Comparison of ENCODE assay signal across 18 cellular contexts in the genomic region with DNA sequence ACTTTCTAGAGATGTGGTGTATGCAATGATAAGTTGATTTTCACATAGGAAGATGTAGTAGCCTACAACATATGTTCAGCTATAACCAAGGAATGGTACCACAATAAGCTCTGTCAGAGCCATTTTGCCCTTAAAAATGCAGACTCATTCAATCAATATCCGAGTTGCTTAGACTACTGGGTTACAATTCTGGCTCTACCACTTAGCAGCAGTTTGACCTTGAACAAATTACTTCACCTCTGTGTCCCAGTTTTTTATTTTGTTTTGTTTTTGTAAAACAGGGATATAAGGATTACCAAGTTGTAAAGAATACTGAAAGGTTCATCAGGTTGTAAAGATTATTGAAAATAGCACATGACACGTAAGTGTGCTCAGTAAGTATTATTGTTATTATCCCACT. TPM values are rescaled to one million over a fixed set of nuclear protein-coding genes. Genes with fewer than 3 reads are reported as not detected.
DNase-seq lines count a peak whose midpoint lies in the region; ATAC-seq and TF ChIP-seq lines count a peak whose summit lies in the region.
"Had no signal": no experiment of that assay in that cellular context is flagged by ENCODE, and none has a peak within 500 bp of the region (broad histone marks: within the 10 kb centered on the region; RNA-seq: fewer than 3 reads in every experiment).

No MANE protein-coding gene starts in this region.

- TF ChIP-seq EP300 in upper lobe of left lung (IDR thresholded peaks at IDR 0.05) = no peak

- intact Hi-C loops in activated CD4-positive, alpha-beta T cell treated with anti-CD3 and anti-CD28 coated beads for 36 hours (cut with DNase I, micrococcal nuclease) = loop anchor here in 1 of 2 experiments (10.0 kb wide), 1 partner anchor 275 kb away; the partner anchor contains the start of gene RNF11
- intact Hi-C loops in OCI-LY7 (cut with micrococcal nuclease; ENCODE audit: unreplicated experiment) = no loop called here
- intact Hi-C loops in psoas muscle (cut with DNase I) = loop anchor here in 1 of 2 donors (2.0 kb wide), 1 partner anchor 17 kb away; no protein-coding TSS in a partner anchor

- H3K4me2 ChIP-seq in OCI-LY7 (ENCODE audit: low read length) = peak overlapping the region; percentile 54

- BruUV-seq in OCI-LY7 (replicated peaks; lab: Mats Ljungman, UMichigan) = no TSS peak

- no peak for ATAC-seq in activated CD4-positive, alpha-beta T cell treated with anti-CD3 and anti-CD28 coated beads for 36 hours
- ATAC-seq in psoas muscle = no peak
- ATAC-seq in HG03280 (IDR thresholded peaks at IDR 0.05; ENCODE audit: unreplicated experiment) = no peak
- no peak for ATAC-seq in HG03139 (IDR thresholded peaks at IDR 0.05; ENCODE audit: unreplicated experiment)
- ATAC-seq in upper lobe of left lung (ENCODE audit: low FRiP score in 2 of 2) = no peak
- ATAC-seq: activated naive CD4-positive, alpha-beta T cell treated with anti-CD3 and anti-CD28 coated beads, Interleukin-2, amount 50 U/mL, for 72 hours had no signal

- no peak overlapping the region for H3K4me3 Mint-ChIP-seq in activated CD4-positive, alpha-beta T cell treated with anti-CD3 and anti-CD28 coated beads for 36 hours

- WGBS in psoas muscle, 3 donors = 44 to 54% (median 49%) methylated on average over 2 of the region's 2 CpGs
- WGBS in upper lobe of left lung, 2 donors = 74 to 76% methylated on average over 2 of the region's 2 CpGs

- H3K4me1 Mint-ChIP-seq in activated CD4-positive, alpha-beta T cell treated with anti-CD3 and anti-CD28 coated beads for 36 hours = peaks cover 59% of the 10 kb centered on the region

- peaks cover 66% of the 10 kb centered on the region for H3K4me1 ChIP-seq in OCI-LY7 (ENCODE audit: insufficient read depth, low read length, poor library complexity, severe bottlenecking)
- H3K4me1 ChIP-seq in psoas muscle = peaks cover 63% of the 10 kb centered on the region
- peaks cover 34 to 53% (median 41%) of the 10 kb centered on the region in 4 donors for H3K4me1 ChIP-seq in upper lobe of left lung

- H3K27ac ChIP-seq in OCI-LY7 (ENCODE audit: low read depth, low read length, poor library complexity, severe bottlenecking) (peak overlapping the region; percentile 12), cingulate gyrus (ENCODE audit: low read depth, low read length) (peak overlapping the region; percentile 12), psoas muscle (peak overlapping the region; percentile 17), upper lobe of left lung (no peak overlapping the region)

- TF ChIP-seq POLR2A in upper lobe of left lung (IDR thresholded peaks at IDR 0.05) = no peak

- peaks cover 12% of the 10 kb centered on the region; the same call in 1 of the 2 replicates for H4K20me1 ChIP-seq in OCI-LY7 (ENCODE audit: insufficient read depth, low read length)

- no peak for TF ChIP-seq CTCF in OCI-LY7 (conservative IDR thresholded peaks at IDR 0.05; ENCODE audit: low read length)
- no peak for TF ChIP-seq CTCF in psoas muscle (IDR thresholded peaks at IDR 0.05)
- TF ChIP-seq CTCF in upper lobe of left lung (IDR thresholded peaks at IDR 0.05) = no peak

- CTCF ChIA-PET in activated CD4-positive, alpha-beta T cell treated with anti-CD3 and anti-CD28 coated beads for 36 hours (lab: Charles Lee) = no interaction called here
- CTCF ChIA-PET in OCI-LY7 (lab: Charles Lee; ENCODE audit: unreplicated experiment) = no interaction called here

- peaks cover 6% of the 10 kb centered on the region for H3K36me3 Mint-ChIP-seq in activated CD4-positive, alpha-beta T cell treated with anti-CD3 and anti-CD28 coated beads for 36 hours (ENCODE audit: low read depth)
- H3K36me3 Mint-ChIP-seq: activated naive CD4-positive, alpha-beta T cell treated with anti-CD3 and anti-CD28 coated beads, Interleukin-2, amount 50 U/mL, for 72 hours had no signal

- H3K27me3 Mint-ChIP-seq in activated CD4-positive, alpha-beta T cell treated with anti-CD3 and anti-CD28 coated beads for 36 hours = no peaks in the 10 kb centered on the region

- POLR2A ChIA-PET in activated CD4-positive, alpha-beta T cell treated with anti-CD3 and anti-CD28 coated beads for 36 hours (lab: Charles Lee) = no interaction called here
- POLR2A ChIA-PET in OCI-LY7 (lab: Charles Lee) = interaction anchor here (0.9 to 2.2 kb wide), 4 partner anchors 12 to 21 kb away, joined by 3 to 11 read pairs (median 8); no protein-coding TSS in a partner anchor

- no peaks in the 10 kb centered on the region for H3K27me3 ChIP-seq in psoas muscle (ENCODE audit: insufficient read depth in 3 of 3, low read length in 2 of 3)
- H3K27me3 ChIP-seq in upper lobe of left lung = no peaks in the 10 kb centered on the region

- peaks cover 100% of the 10 kb centered on the region for H3K79me2 ChIP-seq in OCI-LY7 (ENCODE audit: insufficient read depth, low read depth, low read length)

- peak overlapping the region; percentile 15 for H3K27ac Mint-ChIP-seq in activated CD4-positive, alpha-beta T cell treated with anti-CD3 and anti-CD28 coated beads for 36 hours
- H3K27ac Mint-ChIP-seq: activated naive CD4-positive, alpha-beta T cell treated with anti-CD3 and anti-CD28 coated beads, Interleukin-2, amount 50 U/mL, for 72 hours had no signal

- H3K9me2 ChIP-seq in OCI-LY7 (ENCODE audit: insufficient read depth, low read length) = no peaks in the 10 kb centered on the region

- H3K9me3 Mint-ChIP-seq in activated CD4-positive, alpha-beta T cell treated with anti-CD3 and anti-CD28 coated beads for 36 hours (ENCODE audit: low read depth) = no peaks in the 10 kb centered on the region
- H3K9me3 Mint-ChIP-seq: activated naive CD4-positive, alpha-beta T cell treated with anti-CD3 and anti-CD28 coated beads, Interleukin-2, amount 50 U/mL, for 72 hours had no signal

- no peak overlapping the region for H3K4me3 ChIP-seq in OCI-LY7 (ENCODE audit: low read depth, low read length, poor library complexity, severe bottlenecking)
- no peak overlapping the region for H3K4me3 ChIP-seq in psoas muscle
- H3K4me3 ChIP-seq in upper lobe of left lung = no peak overlapping the region

- DNase-seq in activated CD4-positive, alpha-beta T cell treated with anti-CD3 and anti-CD28 coated beads for 36 hours = no peak
- no peak for DNase-seq in activated CD4-positive, alpha-beta T cell treated with anti-CD3 and anti-CD28 coated beads for 4 hours
- DNase-seq in OCI-LY7 (ENCODE audit: low spot score) (no peak), psoas muscle (no peak), upper lobe of left lung (no peak)
- DNase-seq: 8988T; activated CD4-positive, alpha-beta T cell treated with anti-CD3 and anti-CD28 coated beads for 1 hour; aorta; HCEC 1CT; IMR-90; islet precursor cell; NCI-H2081 treated with DMSO at 0.1 percent for 48 hours; SIG-M5; T-helper 1 cell had no signal

- H3K9me3 ChIP-seq in OCI-LY7 (ENCODE audit: low read length) (no peaks in the 10 kb centered on the region), psoas muscle (no peaks in the 10 kb centered on the region), upper lobe of left lung (no peaks in the 10 kb centered on the region)

- H3K36me3 ChIP-seq in OCI-LY7 (ENCODE audit: insufficient read depth, low read length) (peaks cover 7% of the 10 kb centered on the region; the same call in 1 of the 2 replicates), psoas muscle (ENCODE audit: insufficient read depth in 1 of 2, low read depth in 1 of 2) (no peaks in the 10 kb centered on the region), upper lobe of left lung (no peaks in the 10 kb centered on the region)

- no peak overlapping the region for H2AFZ ChIP-seq in OCI-LY7 (ENCODE audit: low read length)

RNA-seq across cellular contexts. Expression of gene EPS15, which starts 9.3 kb away (rescaled TPM):
- 10 to 100 TPM; 59.6 to 61.6 TPM for total RNA-seq in activated CD4-positive, alpha-beta T cell treated with anti-CD3 and anti-CD28 coated beads for 36 hours
- 23.8 and 35.5 TPM in 2 replicates for total RNA-seq in OCI-LY7 (2014; rRNA removed; shearing (Covaris generic))
- total RNA-seq in OCI-LY7 (2022) = 73.2 and 79.4 TPM in 2 replicates
- total RNA-seq in psoas muscle = 10 to 100 TPM; 42.6 to 71.9 (median 54.1) TPM
- 10 to 100 TPM in 2 of 3 donors, 1 to 10 TPM in 1; 9.8 to 46.1 (median 21.7) TPM for polyA plus RNA-seq in psoas muscle
- 100 to 1,000 TPM in 1 of 6 donors, 10 to 100 TPM in 5; 50.4 to 181 (median 73.3) TPM for total RNA-seq in upper lobe of left lung

Comparison
In these comparisons a context has a peak if more than half of its experiments do, and no peak if none do; other contexts are left out.
1. H3K27ac ChIP-seq: peak in OCI-LY7 (single experiment), cingulate gyrus (single experiment) and psoas muscle (single experiment); none in upper lobe of left lung (0 of 4).